11 cellular contexts compared by ENCODE assay signal in genomic region chr6:119966484-119966883, GRCh38.
DNase-seq lines count a peak whose midpoint lies in the region; ATAC-seq and TF ChIP-seq lines count a peak whose summit lies in the region.
"Had no signal": no experiment of that assay in that cellular context is flagged by ENCODE, and none has a peak within 500 bp of the region (broad histone marks: within the 10 kb centered on the region; RNA-seq: fewer than 3 reads in every experiment).

No MANE protein-coding gene starts in this region.

- H2BK12ac ChIP-seq in neuronal stem cell (ENCODE audit: low read length): no peak overlapping the region

- H2AFZ ChIP-seq in neuronal stem cell (ENCODE audit: low read length): no peak overlapping the region

- no peak overlapping the region for H3K18ac ChIP-seq in neuronal stem cell (ENCODE audit: low read length)

- no peaks in the 10 kb centered on the region for H3K4me1 ChIP-seq in neuronal stem cell (ENCODE audit: control insufficient read depth in 2 of 2, insufficient read depth in 1 of 2, low read depth in 1 of 2, low read length in 2 of 2)
- H3K4me1 ChIP-seq in thyroid gland: peaks cover 0 to 5% of the 10 kb centered on the region in 2 donors
- H3K4me1 ChIP-seq: SJSA1 had no signal

- H3K9ac ChIP-seq in neuronal stem cell (ENCODE audit: low read depth, low read length, poor library complexity): no peak overlapping the region

- CTCF ChIA-PET in AG04450 (lab: Charles Lee): no interaction called here

- no peak overlapping the region for H2BK15ac ChIP-seq in neuronal stem cell (ENCODE audit: low read length)

- no peak overlapping the region for H3K4me2 ChIP-seq in neuronal stem cell (ENCODE audit: insufficient read depth, low read length, poor library complexity, severe bottlenecking)

- H3K9me3 ChIP-seq in AG04450 (ENCODE audit: control insufficient read depth, insufficient read depth, low read length): peaks cover 3% of the 10 kb centered on the region
- no peaks in the 10 kb centered on the region for H3K9me3 ChIP-seq in WERI-Rb-1 (ENCODE audit: severe bottlenecking)
- no peaks in the 10 kb centered on the region for H3K9me3 ChIP-seq in neuronal stem cell (replicated peaks in 1 of 2; ENCODE audit: control insufficient read depth in 2 of 2, insufficient read depth in 1 of 2, low read depth in 1 of 2, low read length in 2 of 2)
- H3K9me3 ChIP-seq in thyroid gland: no peaks in the 10 kb centered on the region
- H3K9me3 ChIP-seq: SJSA1 had no signal

- H4K8ac ChIP-seq in neuronal stem cell (ENCODE audit: low read depth, low read length): no peak overlapping the region

- H3K36me3 ChIP-seq in WERI-Rb-1 (no peaks in the 10 kb centered on the region), neuronal stem cell (replicated peaks in 1 of 2; ENCODE audit: control insufficient read depth in 2 of 2, insufficient read depth in 2 of 2, low read length in 2 of 2) (no peaks in the 10 kb centered on the region), thyroid gland (no peaks in the 10 kb centered on the region)
- H3K36me3 ChIP-seq: SJSA1 had no signal

- ATAC-seq in HG02885 (IDR thresholded peaks at IDR 0.05; ENCODE audit: poor library complexity, unreplicated experiment) (peak; percentile 89), HG03469 (IDR thresholded peaks at IDR 0.05; ENCODE audit: unreplicated experiment) (no peak)

- no peak overlapping the region for H3K14ac ChIP-seq in neuronal stem cell (ENCODE audit: low read length)

- intact Hi-C loops in thyroid gland (cut with DNase I): no loop called here

- DNase-seq in AG04450 (ENCODE audit: low read depth, low spot score): no peak
- DNase-seq in WERI-Rb-1: peak; percentile 46
- no peak for DNase-seq in nucleus accumbens (lab: John Stamatoyannopoulos, UW)
- DNase-seq in neuronal stem cell (ENCODE audit: low spot score): no peak
- DNase-seq in thyroid gland: no peak
- DNase-seq: DMS79 had no signal

- H3K4ac ChIP-seq in neuronal stem cell (ENCODE audit: low read length): no peak overlapping the region

- no peak overlapping the region for H2BK5ac ChIP-seq in neuronal stem cell (ENCODE audit: low read length)

- no peak overlapping the region for H2AK5ac ChIP-seq in neuronal stem cell (ENCODE audit: low read depth, low read length)

- H4K91ac ChIP-seq in neuronal stem cell (ENCODE audit: low read depth, low read length, poor library complexity): no peak overlapping the region

- H2BK120ac ChIP-seq in neuronal stem cell (ENCODE audit: low read depth, low read length): no peak overlapping the region

- no CpG with 5 or more reads among the region's 8 CpGs for WGBS in neuronal stem cell (ENCODE audit: extremely low coverage in 2 of 2, insufficient read length in 2 of 2, insufficient replicate concordance in 1 of 2), 2 donors
- WGBS in thyroid gland, 2 donors: 91 to 94% methylated on average over 8 of the region's 8 CpGs

- H3K23ac ChIP-seq in neuronal stem cell (ENCODE audit: low read depth, low read length, poor library complexity): no peak overlapping the region

- no peaks in the 10 kb centered on the region for H3K79me1 ChIP-seq in neuronal stem cell (ENCODE audit: low read depth, low read length)

- no peak overlapping the region for H3K4me3 ChIP-seq in AG04450 (ENCODE audit: low read depth, low read length)
- H3K4me3 ChIP-seq in WERI-Rb-1 (ENCODE audit: low read depth, low read length): no peak overlapping the region
- H3K4me3 ChIP-seq in neuronal stem cell (ENCODE audit: low read length in 2 of 2): no peak overlapping the region
- H3K4me3 ChIP-seq in thyroid gland (replicated peaks in 1 of 3): no peak overlapping the region
- H3K4me3 ChIP-seq: SJSA1 had no signal

- no peaks in the 10 kb centered on the region for H3K27me3 ChIP-seq in AG04450 (ENCODE audit: control insufficient read depth, insufficient read depth, low read length)
- no peaks in the 10 kb centered on the region for H3K27me3 ChIP-seq in WERI-Rb-1 (ENCODE audit: insufficient read depth, low read depth, severe bottlenecking)
- H3K27me3 ChIP-seq in neuronal stem cell (ENCODE audit: control insufficient read depth in 3 of 3, insufficient read depth in 3 of 3, low read depth in 1 of 3, low read length in 3 of 3): no peaks in the 10 kb centered on the region
- H3K27me3 ChIP-seq in thyroid gland: no peaks in the 10 kb centered on the region
- H3K27me3 ChIP-seq: SJSA1 had no signal

- TF ChIP-seq POLR2A in thyroid gland (IDR thresholded peaks at IDR 0.05): no peak

- TF ChIP-seq CTCF in AG04450 (IDR thresholded peaks at IDR 0.05; ENCODE audit: low read depth, low read length) (0 out of 2 replicates have a peak, but pooled peaks have one; percentile 2), GM12873 (IDR thresholded peaks at IDR 0.05; ENCODE audit: insufficient read depth, low read depth, low read length, missing control alignments) (peak; percentile 59), WERI-Rb-1 (IDR thresholded peaks at IDR 0.05; ENCODE audit: low read depth, low read length) (peak; percentile 41), thyroid gland (IDR thresholded peaks at IDR 0.05) (no peak)

- POLR2A ChIA-PET in AG04450 (lab: Yijun Ruan, JAX): no interaction called here

- H3K27ac ChIP-seq in AG04450 (ENCODE audit: low read depth, low read length) (no peak overlapping the region), WERI-Rb-1 (no peak overlapping the region), neuronal stem cell (replicated peaks; ENCODE audit: low read length) (no peak overlapping the region), thyroid gland (no peak overlapping the region)
- H3K27ac ChIP-seq: epithelial cell of prostate, SJSA1 had no signal

Comparison
In these comparisons a context has a peak if more than half of its experiments do, and no peak if none do; other contexts are left out.
1. CTCF ChIP-seq: peak in AG04450 (single experiment), GM12873 (single experiment) and WERI-Rb-1 (single experiment); none in thyroid gland (0 of 6).